ENCODE assay signal across 24 cellular contexts in genomic region chr4:169657470-169658107, GRCh38. TPM values are rescaled to one million over a fixed set of nuclear protein-coding genes. Genes with fewer than 3 reads are reported as not detected.
DNase-seq lines count a peak whose midpoint lies in the region; ATAC-seq and TF ChIP-seq lines count a peak whose summit lies in the region.
"Had no signal": no experiment of that assay in that cellular context is flagged by ENCODE, and none has a peak within 500 bp of the region (broad histone marks: within the 10 kb centered on the region; RNA-seq: fewer than 3 reads in every experiment).

No MANE protein-coding gene starts in this region.

- H3K9ac ChIP-seq in SK-N-MC (ENCODE audit: insufficient read length): peak overlapping the region; percentile 62

- DNase-seq in Calu3 (no peak), SK-N-MC (ENCODE audit: low read depth, low spot score) (no peak), mesothelial cell of epicardium (ENCODE audit: low spot score in 2 of 2, unreplicated experiment in 2 of 2) (no peak), glutamatergic neuron (no peak), NCI-H1417 treated with DMSO at 0.1 percent for 48 hours (lab: John Stamatoyannopoulos, UW) (no peak), KBM-7 (no peak)
- DNase-seq: activated CD4-positive, alpha-beta T cell treated with anti-CD3 and anti-CD28 coated beads for 4 hours; activated CD8-positive, alpha-beta memory T cell treated with anti-CD3 and anti-CD28 coated beads, Interleukin-2, amount 10 ng/mL, durations not matched to agents 7 days and 5 days; adrenal gland; CD8-positive, alpha-beta memory T cell; DMS79 treated with DMSO at 0.1 percent for 48 hours; GOT3; kidney; NCI-H1105 treated with DMSO at 0.1 percent for 48 hours; NCI-H524 treated with DMSO at 0.1 percent for 48 hours; Right ventricle myocardium superior; stimulated activated naive CD4-positive, alpha-beta T cell had no signal

- intact Hi-C loops in Calu3 (cut with micrococcal nuclease; ENCODE audit: unreplicated experiment): loop anchor here (2.0 kb wide), 1 partner anchor 23 kb away; no protein-coding TSS in a partner anchor

- peaks cover 14% of the 10 kb centered on the region for H3K4me1 Mint-ChIP-seq in Calu3 (ENCODE audit: low read depth, unreplicated experiment)
- H3K4me1 Mint-ChIP-seq in mesothelial cell of epicardium: peaks cover 32% of the 10 kb centered on the region
- peaks cover 5% of the 10 kb centered on the region for H3K4me1 Mint-ChIP-seq in glutamatergic neuron (ENCODE audit: low read depth, unreplicated experiment)

- H3K9me3 Mint-ChIP-seq in Calu3 (ENCODE audit: low read depth, unreplicated experiment) (no peaks in the 10 kb centered on the region), mesothelial cell of epicardium (peaks cover 4% of the 10 kb centered on the region), glutamatergic neuron (ENCODE audit: unreplicated experiment) (peaks cover 1% of the 10 kb centered on the region)
- H3K9me3 Mint-ChIP-seq: activated T-helper 17 cell treated with anti-CD3 and anti-CD28 coated beads, Interleukin-2, amount 50 U/mL, for 72 hours; CD8-positive, alpha-beta memory T cell had no signal

- ATAC-seq in GM18511 (IDR thresholded peaks at IDR 0.05; ENCODE audit: unreplicated experiment): no peak
- ATAC-seq: activated CD8-positive, alpha-beta memory T cell treated with anti-CD3 and anti-CD28 coated beads, Interleukin-2, amount 10 ng/mL, durations not matched to agents 7 days and 5 days; activated T-helper 17 cell treated with anti-CD3 and anti-CD28 coated beads, Interleukin-2, amount 50 U/mL, for 72 hours; foreskin keratinocyte had no signal

- peak overlapping the region; percentile 39; the same call in 1 of the 2 replicates for H3K4me3 ChIP-seq in SK-N-MC
- H3K4me3 ChIP-seq: adrenal gland, thoracic aorta had no signal

- H3K36me3 ChIP-seq in SK-N-MC (ENCODE audit: insufficient read depth, low read length): peaks cover 10% of the 10 kb centered on the region
- H3K36me3 ChIP-seq: adrenal gland, thoracic aorta had no signal

- no peak for TF ChIP-seq CTCF in 22Rv1 (IDR thresholded peaks at IDR 0.05)
- TF ChIP-seq CTCF in Calu3 (IDR thresholded peaks at IDR 0.05; ENCODE audit: unreplicated experiment): no peak
- no peak for TF ChIP-seq CTCF in mesothelial cell of epicardium (IDR thresholded peaks at IDR 0.05; ENCODE audit: unreplicated experiment)
- TF ChIP-seq CTCF in glutamatergic neuron (IDR thresholded peaks at IDR 0.05; ENCODE audit: partially characterized antibody, unreplicated experiment): no peak

- H3K27me3 Mint-ChIP-seq in Calu3 (ENCODE audit: unreplicated experiment): no peaks in the 10 kb centered on the region
- no peaks in the 10 kb centered on the region for H3K27me3 Mint-ChIP-seq in mesothelial cell of epicardium (ENCODE audit: low read depth)
- no peaks in the 10 kb centered on the region for H3K27me3 Mint-ChIP-seq in glutamatergic neuron (ENCODE audit: unreplicated experiment)
- H3K27me3 Mint-ChIP-seq: activated CD8-positive, alpha-beta memory T cell treated with anti-CD3 and anti-CD28 coated beads, Interleukin-2, amount 10 ng/mL, durations not matched to agents 7 days and 5 days; activated T-helper 17 cell treated with anti-CD3 and anti-CD28 coated beads, Interleukin-2, amount 50 U/mL, for 72 hours; CD8-positive, alpha-beta memory T cell; progenitor cell of endocrine pancreas had no signal

- no TSS peak for BruUV-seq in Calu3 (replicated peaks; lab: Mats Ljungman, UMichigan)

- peak overlapping the region; percentile 67 for H3K27ac Mint-ChIP-seq in Calu3 (ENCODE audit: unreplicated experiment)
- peak overlapping the region; percentile 71 for H3K27ac Mint-ChIP-seq in mesothelial cell of epicardium
- H3K27ac Mint-ChIP-seq in glutamatergic neuron (ENCODE audit: unreplicated experiment): no peak overlapping the region
- H3K27ac Mint-ChIP-seq: activated CD8-positive, alpha-beta memory T cell treated with anti-CD3 and anti-CD28 coated beads, Interleukin-2, amount 10 ng/mL, durations not matched to agents 7 days and 5 days; activated T-helper 17 cell treated with anti-CD3 and anti-CD28 coated beads, Interleukin-2, amount 50 U/mL, for 72 hours; progenitor cell of endocrine pancreas had no signal

- H3K36me3 Mint-ChIP-seq in Calu3 (ENCODE audit: insufficient read depth, unreplicated experiment): peaks cover 10% of the 10 kb centered on the region
- peaks cover 13% of the 10 kb centered on the region for H3K36me3 Mint-ChIP-seq in mesothelial cell of epicardium
- H3K36me3 Mint-ChIP-seq in glutamatergic neuron (ENCODE audit: unreplicated experiment): no peaks in the 10 kb centered on the region

- in situ Hi-C loops in KBM-7 (cut with MboI; ENCODE audit: low pct_unique_long_range_greater_than_20kb, low sequenced_read_pairs): no loop called here

- peak overlapping the region; percentile 94 for H3K27ac ChIP-seq in 22Rv1
- H3K27ac ChIP-seq in SK-N-MC: peak overlapping the region; percentile 75
- H3K27ac ChIP-seq: adrenal gland, thoracic aorta had no signal

- no peaks in the 10 kb centered on the region for H3K9me3 ChIP-seq in SK-N-MC (ENCODE audit: low read depth, low read length)
- H3K9me3 ChIP-seq: adrenal gland, thoracic aorta had no signal

- CTCF ChIA-PET in Calu3 (lab: Charles Lee): no interaction called here

- no peak overlapping the region for H3K4me3 Mint-ChIP-seq in Calu3 (ENCODE audit: low read depth, unreplicated experiment)
- no peak overlapping the region for H3K4me3 Mint-ChIP-seq in mesothelial cell of epicardium
- H3K4me3 Mint-ChIP-seq in glutamatergic neuron (ENCODE audit: unreplicated experiment): no peak overlapping the region
- H3K4me3 Mint-ChIP-seq: activated CD8-positive, alpha-beta memory T cell treated with anti-CD3 and anti-CD28 coated beads, Interleukin-2, amount 10 ng/mL, durations not matched to agents 7 days and 5 days; activated T-helper 17 cell treated with anti-CD3 and anti-CD28 coated beads, Interleukin-2, amount 50 U/mL, for 72 hours; CD8-positive, alpha-beta memory T cell; neural crest cell had no signal

RNA-seq across cellular contexts. Expression of gene CLCN3, which starts 37.2 kb away (rescaled TPM):
- 55.7 and 57.8 TPM in 2 replicates for total RNA-seq in Calu3 (2022)
- total RNA-seq in mesothelial cell of epicardium: 57.4 to 59.4 TPM (median 58.3 TPM) in 3 replicates
- 58.1 TPM for total RNA-seq in glutamatergic neuron (ENCODE audit: unreplicated experiment)

RNA-seq across cellular contexts. Expression of gene NEK1, which starts 45.2 kb away (rescaled TPM):
- total RNA-seq in Calu3 (2022): 5.8 and 6.0 TPM in 2 replicates
- total RNA-seq in mesothelial cell of epicardium: 19.0 to 21.3 TPM (median 20.3 TPM) in 3 replicates
- 23.2 TPM for total RNA-seq in glutamatergic neuron (ENCODE audit: unreplicated experiment)
